Comparison of ENCODE assay signal across 36 cellular contexts in the genomic region with DNA sequence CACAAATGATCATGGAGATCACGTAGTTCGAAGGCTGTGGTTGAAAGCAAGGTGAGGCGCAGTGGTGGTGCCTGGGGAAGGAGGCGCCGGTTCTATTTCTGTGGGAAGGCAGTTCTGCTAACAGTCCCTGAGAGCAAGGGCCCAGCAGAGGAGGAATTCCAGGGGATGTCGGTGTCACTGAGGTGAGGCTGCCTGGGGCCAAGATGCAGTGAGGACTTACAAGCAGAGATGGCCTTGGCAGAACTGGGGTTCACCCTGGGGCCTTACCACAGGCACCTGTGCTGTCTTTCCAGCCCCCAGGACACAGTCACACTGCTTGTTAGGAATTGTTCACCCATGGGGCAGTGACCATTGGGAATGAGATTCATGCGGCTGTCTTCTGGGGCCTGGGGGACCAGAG. TPM values are rescaled to one million over a fixed set of nuclear protein-coding genes. Genes with fewer than 3 reads are reported as not detected.
"Had no signal": no experiment of that assay in that cellular context is flagged by ENCODE, and none has a peak within 500 bp of the region (broad histone marks: within the 10 kb centered on the region; RNA-seq: fewer than 3 reads in every experiment).

No MANE protein-coding gene starts in this region.

- FAIRE-seq: endothelial cell of umbilical vein, kidney, small intestine had no signal

- ATAC-seq: activated T-cell treated with anti-CD3 and anti-CD28 coated beads, Interleukin-2, amount 50 U/mL, for 72 hours; body of pancreas; gastroesophageal sphincter; natural killer cell; stimulated activated effector memory CD8-positive, alpha-beta T cell treated with anti-CD3 and anti-CD28 coated beads, Interleukin-12 subunit alpha, Interleukin-12 subunit beta, amount 100 ng/mL, for 72 hours; stimulated activated naive CD8-positive, alpha-beta T cell treated with anti-CD3 and anti-CD28 coated beads, Interleukin-15, amount 100 ng/mL, for 72 hours had no signal

- DNase-seq: activated CD4-positive, alpha-beta T cell treated with anti-CD3 and anti-CD28 coated beads for 48 hours; activated CD4-positive, alpha-beta T cell treated with anti-CD3 and anti-CD28 coated beads, Interleukin-2, amount 50 U/mL, for 48 hours; activated CD8-positive, alpha-beta memory T cell treated with anti-CD3 and anti-CD28 coated beads, Interleukin-2, amount 50 U/mL, for 4 hours; activated naive CD4-positive, alpha-beta T cell; activated naive CD8-positive, alpha-beta T cell treated with anti-CD3 and anti-CD28 coated beads for 36 hours; activated T-cell treated with anti-CD3 and anti-CD28 coated beads, Interleukin-2, amount 50 U/mL, for 72 hours; cerebellar nuclear complex; colonic mucosa; effector memory CD4-positive, alpha-beta T cell; hippocampal formation; natural killer cell; sigmoid colon; small intestine; stimulated activated CD4-positive, alpha-beta T cell treated with anti-CD3 and anti-CD28 coated beads, Interleukin-4, amount 100 ng/mL, for 24 hours; substantia nigra; thyroid gland had no signal

- H3K27ac ChIP-seq: adrenal gland, body of pancreas, colonic mucosa, gastroesophageal sphincter, sigmoid colon, thyroid gland, VCaP had no signal

- H3K27me3 ChIP-seq: adrenal gland, body of pancreas, colonic mucosa, dorsolateral prefrontal cortex, gastroesophageal sphincter, sigmoid colon, thyroid gland had no signal

- H3K4me1 ChIP-seq: adrenal gland, colonic mucosa, gastroesophageal sphincter, sigmoid colon, thyroid gland had no signal

- H3K36me3 ChIP-seq: colonic mucosa had no signal

- H3K4me3 ChIP-seq: adrenal gland, body of pancreas, colonic mucosa, dorsolateral prefrontal cortex, gastroesophageal sphincter, sigmoid colon, thyroid gland had no signal

- H3K9me3 ChIP-seq: adrenal gland, body of pancreas, colonic mucosa, gastroesophageal sphincter, sigmoid colon, thyroid gland had no signal

RNA-seq across cellular contexts. Expression of a gene that starts 26.7 kb away (rescaled TPM):
- total RNA-seq: activated CD8-positive, alpha-beta memory T cell treated with anti-CD3 and anti-CD28 coated beads for 36 hours; activated naive CD8-positive, alpha-beta T cell treated with anti-CD3 and anti-CD28 coated beads for 36 hours; activated T-cell treated with anti-CD3 and anti-CD28 coated beads, Interleukin-2, amount 50 U/mL, for 72 hours; adrenal gland; aorta; body of pancreas; colonic mucosa; endothelial cell of umbilical vein; fibroblast of lung; fibroblast of villous mesenchyme; gastroesophageal sphincter; kidney; natural killer cell; osteoblast; renal cortical epithelial cell; sigmoid colon; T-helper 1 cell treated with Interleukin-12 subunit alpha and Interleukin-12 subunit beta and Interleukin-4 antibody, amounts not matched to agents 30 ng/mL and 1 ng/mL, for 36 hours; thyroid gland; ureter had no signal
- polyA plus RNA-seq: adrenal gland, aorta, endothelial cell of umbilical vein, esophagus, fibroblast of lung, sigmoid colon, small intestine had no signal

RNA-seq across cellular contexts. Expression of a gene that starts 46.2 kb away (rescaled TPM):
- total RNA-seq: activated CD8-positive, alpha-beta memory T cell treated with anti-CD3 and anti-CD28 coated beads for 36 hours; activated naive CD8-positive, alpha-beta T cell treated with anti-CD3 and anti-CD28 coated beads for 36 hours; activated T-cell treated with anti-CD3 and anti-CD28 coated beads, Interleukin-2, amount 50 U/mL, for 72 hours; adrenal gland; aorta; body of pancreas; colonic mucosa; endothelial cell of umbilical vein; fibroblast of lung; fibroblast of villous mesenchyme; gastroesophageal sphincter; kidney; lower leg skin; natural killer cell; osteoblast; progenitor cell of endocrine pancreas; renal cortical epithelial cell; sigmoid colon; T-helper 1 cell treated with Interleukin-12 subunit alpha and Interleukin-12 subunit beta and Interleukin-4 antibody, amounts not matched to agents 30 ng/mL and 1 ng/mL, for 36 hours; thyroid gland; ureter had no signal
- polyA plus RNA-seq: adrenal gland, aorta, endothelial cell of umbilical vein, fibroblast of lung, sigmoid colon, small intestine had no signal
